In the genomic region with DNA sequence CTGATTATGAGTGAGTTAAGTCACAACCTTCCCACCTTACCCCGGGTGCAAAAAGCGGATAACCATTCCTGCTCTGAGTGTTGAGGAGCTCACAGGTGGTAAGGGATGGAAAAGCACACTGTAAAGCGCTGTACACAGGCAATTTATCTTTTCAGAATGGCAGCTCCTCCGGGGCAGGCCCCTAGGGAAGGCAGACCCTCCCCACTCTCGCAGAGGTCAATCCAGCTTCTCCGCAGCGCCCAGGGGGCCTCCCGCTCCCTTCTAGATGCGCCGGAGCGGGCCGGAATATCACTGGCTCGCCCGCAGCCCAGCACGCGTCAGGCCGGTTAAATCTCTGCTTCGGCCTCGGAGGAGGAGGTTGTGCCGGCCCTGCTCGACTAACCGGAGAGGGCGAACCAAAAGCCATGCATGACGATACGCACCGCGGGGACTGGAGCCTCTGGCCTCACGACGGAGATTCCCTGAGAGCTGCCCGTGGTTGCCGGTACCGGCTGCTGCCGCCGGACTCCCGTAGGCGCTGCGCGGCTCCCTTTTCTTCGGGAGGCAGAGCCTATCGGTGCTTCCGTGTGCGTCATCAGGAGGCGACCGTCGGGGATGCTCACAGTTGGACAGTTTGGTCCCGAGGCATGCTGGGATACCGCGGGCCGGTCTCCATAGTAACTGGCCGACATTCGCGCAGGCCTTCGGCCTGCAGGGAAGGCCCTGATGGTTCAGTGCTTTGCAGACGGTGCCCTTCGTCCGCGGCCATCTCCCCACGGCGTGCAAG, we compare ENCODE assay signal across 8 cellular contexts. TPM values are rescaled to one million over a fixed set of nuclear protein-coding genes. Genes with fewer than 3 reads are reported as not detected.
DNase-seq lines count a peak whose midpoint lies in the region; ATAC-seq, FAIRE-seq and TF ChIP-seq lines count a peak whose summit lies in the region.

A gene with protein sequence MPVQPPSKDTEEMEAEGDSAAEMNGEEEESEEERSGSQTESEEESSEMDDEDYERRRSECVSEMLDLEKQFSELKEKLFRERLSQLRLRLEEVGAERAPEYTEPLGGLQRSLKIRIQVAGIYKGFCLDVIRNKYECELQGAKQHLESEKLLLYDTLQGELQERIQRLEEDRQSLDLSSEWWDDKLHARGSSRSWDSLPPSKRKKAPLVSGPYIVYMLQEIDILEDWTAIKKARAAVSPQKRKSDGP (minus strand): TSS at position 555 of the 766 bp plus-strand sequence. CDS start 2,870 bp downstream, outside the sequence.

- H3K27me3 ChIP-seq in H1 (replicated peaks in 1 of 4; ENCODE audit: control insufficient read depth in 3 of 4, extremely low read depth in 1 of 4, insufficient read depth in 3 of 4, low read length in 3 of 4) (peaks cover 0 to 2% (median 0%) of the 10 kb centered on the region in 4 experiments; a peak in 3 of 7 replicates), mesenchymal stem cell (ENCODE audit: control insufficient read depth in 1 of 2, insufficient read depth in 1 of 2, low read length in 2 of 2) (no peaks in the 10 kb centered on the region)

- no peak for TF ChIP-seq RAD21 in H1 (IDR thresholded peaks at IDR 0.05 in 1 of 2, conservative IDR thresholded peaks at IDR 0.05 in 1 of 2; ENCODE audit: low read depth in 2 of 2, low read length in 2 of 2)

- H3K4me1 ChIP-seq in H1 (replicated peaks in 1 of 4; ENCODE audit: control insufficient read depth in 3 of 4, insufficient read depth in 4 of 4, low read length in 3 of 4) (peaks cover 0 to 15% (median 9%) of the 10 kb centered on the region in 4 experiments; a peak in 6 of 7 replicates), mesenchymal stem cell (ENCODE audit: control insufficient read depth, insufficient read depth, low read depth, low read length) (peaks cover 37% of the 10 kb centered on the region)

- H4K5ac ChIP-seq in H1 (ENCODE audit: insufficient read length, low read depth, low read length): peak within 1 kb of the TSS; percentile 79

- peak within 1 kb of the TSS; percentile 88 to 93 for H3K4me2 ChIP-seq in H1 (ENCODE audit: insufficient read depth in 1 of 2, low read depth in 2 of 2, low read length in 2 of 2)
- H3K4me2 ChIP-seq in mesenchymal stem cell (ENCODE audit: low read length, poor library complexity, severe bottlenecking): peak within 1 kb of the TSS; percentile 90

- H3K79me1 ChIP-seq in H1 (ENCODE audit: low read depth, low read length) (peaks cover 3% of the 10 kb centered on the region), mesenchymal stem cell (replicated peaks; ENCODE audit: low read length, poor library complexity, severe bottlenecking) (peaks cover 35% of the 10 kb centered on the region)

- FAIRE-seq in H1 (lab: Jason Lieb, UNC): no peak

- peak within 1 kb of the TSS; percentile 79 to 97 (median 90) for H3K9ac ChIP-seq in H1 (replicated peaks in 1 of 4; ENCODE audit: extremely low read depth in 1 of 4, low read depth in 3 of 4, low read length in 3 of 4)
- H3K9ac ChIP-seq in mesenchymal stem cell (ENCODE audit: low read length): peak within 1 kb of the TSS; percentile 98

- H3K56ac ChIP-seq in H1 (replicated peaks; ENCODE audit: insufficient read length, low read depth, low read length): peak within 1 kb of the TSS; percentile 34

- H2BK12ac ChIP-seq in H1 (ENCODE audit: low read depth, low read length) (peak within 1 kb of the TSS; percentile 28; the same call in 1 of the 2 replicates), mesenchymal stem cell (ENCODE audit: low read length in 2 of 2) (no peak within 1 kb of the TSS)

- H3K4me3 ChIP-seq in H1 (ENCODE audit: extremely low read depth in 1 of 4, insufficient read depth in 2 of 4, low read depth in 3 of 4, low read length in 4 of 4) (peak within 1 kb of the TSS; percentile 75 to 100 (median 92)), mesenchymal stem cell (ENCODE audit: insufficient read depth in 1 of 2, low read depth in 1 of 2, low read length in 2 of 2) (peak within 1 kb of the TSS; percentile 94 to 95)

- H2BK15ac ChIP-seq in H1 (ENCODE audit: low read length) (no peak within 1 kb of the TSS), mesenchymal stem cell (ENCODE audit: low read depth, poor library complexity, severe bottlenecking) (no peak within 1 kb of the TSS)

- no peak for TF ChIP-seq EP300 in H1 (IDR thresholded peaks at IDR 0.05; ENCODE audit: borderline replicate concordance in 1 of 2, low read depth in 2 of 2, low read length in 2 of 2)

- no peaks in the 10 kb centered on the region for H3K9me3 ChIP-seq in H1 (ENCODE audit: insufficient read depth in 2 of 2, low read depth in 1 of 2, low read length in 1 of 2)
- H3K9me3 ChIP-seq in mesenchymal stem cell (ENCODE audit: control insufficient read depth, low read length): no peaks in the 10 kb centered on the region

- peak; percentile 61 for ATAC-seq in GM21360 (IDR thresholded peaks at IDR 0.05; ENCODE audit: unreplicated experiment)

- H3K79me2 ChIP-seq in H1 (ENCODE audit: control insufficient read depth in 1 of 2, insufficient read depth in 2 of 2, low read length in 2 of 2): peaks cover 0 to 14% of the 10 kb centered on the region in 2 experiments; a peak in 2 of 4 replicates

- no peak for TF ChIP-seq CTCF in H1 (IDR thresholded peaks at IDR 0.05; ENCODE audit: control extremely low read depth in 1 of 3, insufficient read depth in 1 of 3, low read depth in 1 of 3, low read length in 3 of 3)

- peak within 1 kb of the TSS; percentile 72 for H4K91ac ChIP-seq in H1 (replicated peaks; ENCODE audit: insufficient read length, low read length)
- H4K91ac ChIP-seq in mesenchymal stem cell (ENCODE audit: low read length): peak within 1 kb of the TSS; percentile 63

- TF ChIP-seq POLR2A in H1 (IDR thresholded peaks at IDR 0.05; ENCODE audit: control extremely low read depth in 1 of 2, low read depth in 2 of 2, low read length in 2 of 2): peak in 1 of 2 experiments; percentile 96; a peak in 2 of 3 replicates

- peaks cover 21% of the 10 kb centered on the region for H3K23me2 ChIP-seq in H1 (ENCODE audit: low read depth, low read length)

- H3K36me3 ChIP-seq in H1 (ENCODE audit: control insufficient read depth in 2 of 4, insufficient read depth in 4 of 4, low read length in 3 of 4) (peaks cover 6 to 12% (median 9%) of the 10 kb centered on the region in 4 experiments; a peak in 4 of 8 replicates), mesenchymal stem cell (ENCODE audit: control insufficient read depth in 1 of 2, insufficient read depth in 2 of 2, low read depth in 1 of 2, low read length in 2 of 2) (peaks cover 26 to 34% of the 10 kb centered on the region in 2 experiments)

- H4K8ac ChIP-seq in H1 (ENCODE audit: extremely low read depth, insufficient read depth, low read length) (peak within 1 kb of the TSS; percentile 93; the same call in 1 of the 2 replicates), mesenchymal stem cell (ENCODE audit: low read length) (peak within 1 kb of the TSS; percentile 99)

- peak within 1 kb of the TSS; percentile 61; the same call in 1 of the 2 replicates for H3K27ac ChIP-seq in H1 (ENCODE audit: low read depth, low read length)
- peak within 1 kb of the TSS; percentile 69 for H3K27ac ChIP-seq in mesenchymal stem cell (ENCODE audit: low read length, poor library complexity, severe bottlenecking)

- POLR2A ChIA-PET in H1 (lab: Charles Lee; ENCODE audit: partially characterized antibody): interaction anchor here (0.9 to 28.7 kb wide), 14 partner anchors 12 to 86 kb away, joined by 3 to 487 read pairs (median 5); a partner anchor contains a TSS

- no peak within 1 kb of the TSS for H3K23ac ChIP-seq in H1 (ENCODE audit: insufficient read length)
- H3K23ac ChIP-seq in mesenchymal stem cell (ENCODE audit: low read length in 2 of 2): no peak within 1 kb of the TSS

- H3K18ac ChIP-seq in H1 (ENCODE audit: extremely low read depth, low read length) (peak within 1 kb of the TSS; percentile 48), mesenchymal stem cell (ENCODE audit: low read depth in 1 of 2, low read length in 2 of 2) (peak within 1 kb of the TSS; percentile 75 to 87)

- H3K4ac ChIP-seq in H1 (replicated peaks; ENCODE audit: insufficient read length, low read depth, low read length) (peak within 1 kb of the TSS; percentile 44), mesenchymal stem cell (ENCODE audit: low read depth in 1 of 2, low read length in 2 of 2) (peak within 1 kb of the TSS; percentile 68 to 71)

- CTCF ChIA-PET in H1 (lab: Charles Lee; ENCODE audit: partially characterized antibody): interaction anchor here (0.6 to 3.9 kb wide), 19 partner anchors 9 to 86 kb away, joined by 3 to 27 read pairs (median 4); a partner anchor contains a TSS

- H2BK5ac ChIP-seq in H1 (ENCODE audit: low read depth, low read length): no peak within 1 kb of the TSS; the same call in 1 of the 2 replicates
- no peak within 1 kb of the TSS for H2BK5ac ChIP-seq in mesenchymal stem cell (ENCODE audit: low read depth, low read length, poor library complexity, severe bottlenecking)

- H2AFZ ChIP-seq in H1 (ENCODE audit: low read length): no peak within 1 kb of the TSS
- H2AFZ ChIP-seq in mesenchymal stem cell (ENCODE audit: low read depth, low read length): peak within 1 kb of the TSS; percentile 67

- H2BK120ac ChIP-seq in H1 (replicated peaks; ENCODE audit: low read depth, low read length) (no peak within 1 kb of the TSS), mesenchymal stem cell (ENCODE audit: low read depth, low read length) (no peak within 1 kb of the TSS)

- H2BK20ac ChIP-seq in H1 (ENCODE audit: low read length): no peak within 1 kb of the TSS

- H3K14ac ChIP-seq in H1 (ENCODE audit: insufficient read length): no peak within 1 kb of the TSS
- H3K14ac ChIP-seq in mesenchymal stem cell (ENCODE audit: low read length in 2 of 2): peak within 1 kb of the TSS in 1 of 2 experiments; percentile 68

- peaks cover 3 to 8% of the 10 kb centered on the region in 2 experiments for H4K20me1 ChIP-seq in H1 (replicated peaks in 1 of 2; ENCODE audit: control insufficient read depth in 1 of 2, insufficient read depth in 2 of 2, low read length in 2 of 2)

- H2AK5ac ChIP-seq in H1 (ENCODE audit: low read depth, low read length): no peak within 1 kb of the TSS; the same call in 1 of the 2 replicates
- H2AK5ac ChIP-seq in mesenchymal stem cell (ENCODE audit: low read length, severe bottlenecking): peak within 1 kb of the TSS; percentile 87

- WGBS in H1 (ENCODE audit: extremely low coverage in 1 of 2, insufficient coverage in 1 of 2, insufficient read length in 1 of 2, insufficient replicate concordance in 2 of 2, low coverage in 1 of 2, low lambda C conversion rate in 2 of 2, missing lambda C conversion rate in 1 of 2), 2 experiments: 2% methylated on average over 59 of the region's 59 CpGs; no CpG with 5 or more reads in 1 of the 2 experiments
- under 1% methylated on average over 59 of the region's 59 CpGs for WGBS in mesenchymal stem cell

- peak; percentile 98 for DNase-seq in COLO668 (lab: John Stamatoyannopoulos, UW; ENCODE audit: unreplicated experiment)
- DNase-seq in HUDEP-2 (lab: John Stamatoyannopoulos, UW; ENCODE audit: unreplicated experiment in 76 of 76): peak in 74 of 76 experiments; percentile 62 to 96 (median 88)
- peak; percentile 85 for DNase-seq in NOMO-1 treated with dmso at 0.1 percent for 144 hours (lab: John Stamatoyannopoulos, UW; ENCODE audit: unreplicated experiment)
- peak; percentile 81 to 95 (median 92) for DNase-seq in activated CD8-positive, alpha-beta memory T cell treated with anti-CD3 and anti-CD28 coated beads for 48 hours (ENCODE audit: low read depth in 2 of 3, low spot score in 2 of 3)
- DNase-seq in H1 (ENCODE audit: low read depth in 1 of 2, low spot score in 2 of 2): peak; percentile 86 to 98
- DNase-seq in mesenchymal stem cell: peak; percentile 98
- DNase-seq in stimulated activated CD8-positive, alpha-beta memory T cell treated with anti-CD3 and anti-CD28 coated beads, Interleukin-12 subunit alpha, Interleukin-12 subunit beta, amount 100 ng/mL, for 24 hours (ENCODE audit: extremely low read depth): peak; percentile 97

RNA-seq across cellular contexts. Expression of the gene that starts here (rescaled TPM):
- 44.8 and 46.1 TPM in 2 replicates for total RNA-seq in H1 (2021; fragmentation: NEBNext Ultra II Directional; extraction: Animal tissue kit (Norgen Biotek cat#: 25700))
- 39.2 and 46.5 TPM in 2 replicates for polyA plus RNA-seq in H1 (2011; rRNA removed)
- 51.8 TPM for polyA plus RNA-seq in H1 (2011; cell fraction: cytosol; rRNA removed)
- polyA plus RNA-seq in H1 (2011; cell fraction: nucleus; rRNA removed): 43.6 TPM
- polyA plus RNA-seq in H1 (2012, experiment 1 of 2): 28.2 to 53.4 TPM (median 50.2 TPM) in 4 replicates
- 55.2 TPM for polyA plus RNA-seq in H1 (2012, experiment 2 of 2)
- 30.3 TPM for polyA plus RNA-seq in H1 (2013, experiment 1 of 2)
- polyA plus RNA-seq in H1 (2013, experiment 2 of 2): 31.5 TPM
- 10.5 and 13.1 TPM in 2 replicates for polyA minus RNA-seq in H1 (2011; rRNA and poly(A)+ RNA removed)
- 12.4 TPM for polyA minus RNA-seq in H1 (2011; cell fraction: cytosol; rRNA and poly(A)+ RNA removed)
- 9.7 TPM for polyA minus RNA-seq in H1 (2011; cell fraction: nucleus; rRNA and poly(A)+ RNA removed)
- 37.1 TPM for polyA plus RNA-seq in mesenchymal stem cell (2013, experiment 1 of 2)
- polyA plus RNA-seq in mesenchymal stem cell (2013, experiment 2 of 2): 35.4 TPM

Comparison
In these comparisons a context has a peak if more than half of its experiments do, and no peak if none do; other contexts are left out.
1. Peak in every context shown above with its lines: DNase-seq, ATAC-seq, H3K4me3 ChIP-seq and H3K27ac ChIP-seq.